In genomic region chr10:12338981-12339380, GRCh38 we compare ENCODE assay signal across 34 cellular contexts.
"Had no signal": no experiment of that assay in that cellular context is flagged by ENCODE, and none has a peak within 500 bp of the region (broad histone marks: within the 10 kb centered on the region; RNA-seq: fewer than 3 reads in every experiment).

No MANE protein-coding gene starts in this region.

- H3K27ac ChIP-seq: ascending aorta, body of pancreas, breast epithelium, KMS-11, PC-9, RWPE1, WERI-Rb-1 had no signal

- H3K4me2 ChIP-seq: KMS-11, PC-9 had no signal

- DNase-seq: activated CD4-positive, alpha-beta T cell treated with anti-CD3 and anti-CD28 coated beads, Interleukin-2, amount 10 ng/mL, durations not matched to agents 7 days and 5 days; activated CD4-positive, alpha-beta T cell treated with anti-CD3 and anti-CD28 coated beads, Interleukin-2, amount 50 U/mL, for 48 hours; activated CD8-positive, alpha-beta T cell treated with anti-CD3 and anti-CD28 coated beads, Interleukin-2, amount 10 ng/mL, durations not matched to agents 7 days and 5 days; activated gamma-delta T cell; activated naive CD4-positive, alpha-beta T cell treated with Interleukin-2 at 50 U/mL for 16 hours; activated naive CD8-positive, alpha-beta T cell treated with anti-CD3 and anti-CD28 coated beads, Interleukin-2, amount 10 ng/mL, durations not matched to agents 7 days and 5 days; activated T-cell treated with anti-CD3 and anti-CD28 coated beads, Interleukin-2, amount 50 U/mL, for 24 hours; amygdala; body of pancreas; cerebellar nuclear complex; MM.1S; MV-4-11; NCI-H1092; NCI-H1436 treated with DMSO at 0.1 percent for 48 hours; NCI-H1694 treated with DMSO at 0.1 percent for 48 hours; NCI-H2029; NCI-H2107; NCI-H2171; NCI-H510A; NCI-H526; NCI-H748 treated with DMSO at 0.1 percent for 48 hours; NK-92 treated with Interleukin-12 subunit alpha and Interleukin-12 subunit beta, amount 100 ng/mL, for 24 hours; PC-9; T-cell; T-helper 2 cell; T-helper 9 cell; WERI-Rb-1 had no signal

- H3K9ac ChIP-seq: KMS-11 had no signal

- H3K27me3 ChIP-seq: ascending aorta, body of pancreas, breast epithelium had no signal

- H3K9me3 ChIP-seq: ascending aorta, body of pancreas, breast epithelium had no signal

- H2AFZ ChIP-seq: PC-9 had no signal

- H3K4me3 ChIP-seq: ascending aorta, body of pancreas, breast epithelium, PC-9 had no signal

- ATAC-seq: activated CD8-positive, alpha-beta T cell treated with anti-CD3 and anti-CD28 coated beads, Interleukin-2, amount 10 ng/mL, durations not matched to agents 7 days and 5 days; body of pancreas; Right ventricle myocardium inferior; T-cell had no signal

- H3K36me3 Mint-ChIP-seq: activated naive CD4-positive, alpha-beta T cell treated with anti-CD3 and anti-CD28 coated beads, Interleukin-2, amount 50 U/mL, for 24 hours; activated naive CD8-positive, alpha-beta T cell treated with anti-CD3 and anti-CD28 coated beads, Interleukin-2, amount 10 ng/mL, durations not matched to agents 7 days and 5 days; T-cell had no signal

- H3K4me3 Mint-ChIP-seq: activated CD4-positive, alpha-beta T cell treated with anti-CD3 and anti-CD28 coated beads, Interleukin-2, amount 10 ng/mL, durations not matched to agents 7 days and 5 days; activated CD8-positive, alpha-beta T cell treated with anti-CD3 and anti-CD28 coated beads, Interleukin-2, amount 10 ng/mL, durations not matched to agents 7 days and 5 days; activated naive CD4-positive, alpha-beta T cell treated with anti-CD3 and anti-CD28 coated beads, Interleukin-2, amount 50 U/mL, for 24 hours; activated naive CD8-positive, alpha-beta T cell treated with anti-CD3 and anti-CD28 coated beads, Interleukin-2, amount 10 ng/mL, durations not matched to agents 7 days and 5 days; activated T-cell treated with anti-CD3 and anti-CD28 coated beads, Interleukin-2, amount 50 U/mL, for 24 hours; T-cell had no signal

- H3K36me3 ChIP-seq: ascending aorta, breast epithelium, WERI-Rb-1 had no signal

- H3K27ac Mint-ChIP-seq: activated CD4-positive, alpha-beta T cell treated with anti-CD3 and anti-CD28 coated beads, Interleukin-2, amount 10 ng/mL, durations not matched to agents 7 days and 5 days; activated CD8-positive, alpha-beta T cell treated with anti-CD3 and anti-CD28 coated beads, Interleukin-2, amount 10 ng/mL, durations not matched to agents 7 days and 5 days; activated naive CD4-positive, alpha-beta T cell treated with anti-CD3 and anti-CD28 coated beads, Interleukin-2, amount 50 U/mL, for 24 hours; activated naive CD8-positive, alpha-beta T cell treated with anti-CD3 and anti-CD28 coated beads, Interleukin-2, amount 10 ng/mL, durations not matched to agents 7 days and 5 days; activated T-cell treated with anti-CD3 and anti-CD28 coated beads, Interleukin-2, amount 50 U/mL, for 24 hours; activated T-helper 2 cell treated with anti-CD3 and anti-CD28 coated beads, Interferon-gamma antibody, Interleukin-2, Interleukin-4, amounts not matched to agents 10 μg/mL and 5 μg/mL and 100 μg/mL, durations not matched to agents 14 hours and 24 hours and 36 hours; T-cell had no signal

- H3K27me3 Mint-ChIP-seq: activated naive CD4-positive, alpha-beta T cell treated with anti-CD3 and anti-CD28 coated beads, Interleukin-2, amount 50 U/mL, for 24 hours; activated T-cell treated with anti-CD3 and anti-CD28 coated beads, Interleukin-2, amount 50 U/mL, for 24 hours; T-cell had no signal

- H3K4me1 ChIP-seq: breast epithelium had no signal
